ENCODE assay signal across 1 cellular context in genomic region chr15:48702569-48703239, GRCh38.
TF ChIP-seq lines count a peak whose summit lies in the region.

No MANE protein-coding gene starts in this region.

TF ChIP-seq in IMR-90, 13 proteins besides CTCF, POLR2A, EP300 and RAD21:
- TF ChIP-seq CHD1 (IDR thresholded peaks at IDR 0.05; ENCODE audit: low read depth, low read length) (no peak), CEBPB (IDR thresholded peaks at IDR 0.05; ENCODE audit: low read depth, low read length) (peak; percentile 24; the same call in 1 of the 2 replicates)
